21 cellular contexts compared by ENCODE assay signal in genomic region chr2:226603606-226604005, GRCh38.
"Had no signal": no experiment of that assay in that cellular context is flagged by ENCODE, and none has a peak within 500 bp of the region (broad histone marks: within the 10 kb centered on the region; RNA-seq: fewer than 3 reads in every experiment).

No MANE protein-coding gene starts in this region.

- FAIRE-seq: colon, endothelial cell of umbilical vein, frontal cortex, islet of Langerhans, keratinocyte had no signal

- H3K36me3 ChIP-seq: esophagus muscularis mucosa, heart right ventricle, left lung, lower lobe of right lung had no signal

- H3K27me3 ChIP-seq: esophagus muscularis mucosa, foreskin keratinocyte, left lung had no signal

- DNase-seq: dermis blood vessel endothelial cell; dorsolateral prefrontal cortex; effector CD4-positive, alpha-beta T cell; effector memory CD4-positive, alpha-beta T cell; foreskin keratinocyte; glutamatergic neuron; head of caudate nucleus; heart right ventricle; hippocampal formation; left cardiac atrium; left lung; left ventricle myocardium superior; lower lobe of right lung; mesenchymal stem cell had no signal

- ATAC-seq: foreskin keratinocyte, heart right ventricle, left cardiac atrium, left lung, left ventricle myocardium superior, lower lobe of right lung had no signal

- H3K9me3 ChIP-seq: esophagus muscularis mucosa, left lung, lower lobe of right lung had no signal

- H3K4me1 ChIP-seq: esophagus muscularis mucosa, foreskin keratinocyte, heart right ventricle, left lung, lower lobe of right lung had no signal

- H3K4me3 ChIP-seq: coronary artery, dorsolateral prefrontal cortex, esophagus muscularis mucosa, heart right ventricle, left lung, lower lobe of right lung had no signal

- H3K27ac ChIP-seq: coronary artery, dorsolateral prefrontal cortex, esophagus muscularis mucosa, foreskin keratinocyte, heart right ventricle, left lung, lower lobe of right lung had no signal
